Comparison of ENCODE assay signal across 10 cellular contexts in the genomic region with DNA sequence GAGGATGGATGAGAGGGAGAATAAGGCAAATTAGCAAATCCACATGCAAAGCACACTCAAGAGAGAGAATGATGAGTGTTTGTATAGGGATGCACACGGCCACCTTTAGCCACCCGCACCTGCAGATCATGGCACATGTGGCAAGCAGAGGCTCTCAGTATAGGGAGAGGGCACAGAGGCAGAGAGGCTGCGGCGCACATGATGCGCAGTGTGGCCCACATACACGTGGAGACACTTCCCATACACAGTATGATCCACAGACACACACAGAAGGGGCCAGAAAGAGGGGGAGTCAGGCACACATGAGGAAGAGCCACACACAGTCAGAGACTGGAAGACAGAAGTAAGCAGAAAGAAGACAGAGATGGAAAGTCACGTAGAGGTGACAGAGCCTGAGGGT. TPM values are rescaled to one million over a fixed set of nuclear protein-coding genes. Genes with fewer than 3 reads are reported as not detected.
DNase-seq lines count a peak whose midpoint lies in the region; ATAC-seq and TF ChIP-seq lines count a peak whose summit lies in the region.
"Had no signal": no experiment of that assay in that cellular context is flagged by ENCODE, and none has a peak within 500 bp of the region (broad histone marks: within the 10 kb centered on the region; RNA-seq: fewer than 3 reads in every experiment).

No MANE protein-coding gene starts in this region.

- DNase-seq in BJ (ENCODE audit: low read depth) (no peak), DMS79 (lab: John Stamatoyannopoulos, UW) (peak; percentile 52), NCI-H2196 treated with DMSO at 0.1 percent for 48 hours (lab: John Stamatoyannopoulos, UW; ENCODE audit: unreplicated experiment) (peak; percentile 20), SIG-M5 treated with dmso at 0.1 percent for 504 hours (lab: John Stamatoyannopoulos, UW; ENCODE audit: unreplicated experiment) (no peak), GM19240 (ENCODE audit: insufficient read length, low spot score) (no peak)
- DNase-seq in activated CD4-positive, alpha-beta memory T cell treated with anti-CD3 and anti-CD28 coated beads for 36 hours, result no peak
- DNase-seq: amniotic stem cell, MG63 had no signal

- no peak overlapping the region for H3K4me3 Mint-ChIP-seq in activated CD4-positive, alpha-beta memory T cell treated with anti-CD3 and anti-CD28 coated beads for 36 hours

- H3K4me3 ChIP-seq in BJ (ENCODE audit: low read depth, low read length), result 0 out of 2 replicates have a peak overlapping the region, but pooled peaks have one; percentile 13
- H3K4me3 ChIP-seq in endocrine pancreas (ENCODE audit: control insufficient read depth, insufficient read depth, low read length), result peak overlapping the region; percentile 9
- H3K4me3 ChIP-seq: MG63 had no signal

- no peak overlapping the region for H3K27ac Mint-ChIP-seq in activated CD4-positive, alpha-beta memory T cell treated with anti-CD3 and anti-CD28 coated beads for 36 hours

- POLR2A ChIA-PET in BJ (lab: Charles Lee), result no interaction called here
- POLR2A ChIA-PET in activated CD4-positive, alpha-beta memory T cell treated with anti-CD3 and anti-CD28 coated beads for 36 hours (lab: Charles Lee), result no interaction called here

- no peaks in the 10 kb centered on the region for H3K4me1 Mint-ChIP-seq in activated CD4-positive, alpha-beta memory T cell treated with anti-CD3 and anti-CD28 coated beads for 36 hours (ENCODE audit: low read depth)

- peaks cover 5% of the 10 kb centered on the region for H3K36me3 Mint-ChIP-seq in activated CD4-positive, alpha-beta memory T cell treated with anti-CD3 and anti-CD28 coated beads for 36 hours

- no peak overlapping the region for H3K9ac ChIP-seq in endocrine pancreas (ENCODE audit: control insufficient read depth, insufficient read depth, low read length)

- CTCF ChIA-PET in BJ (lab: Yijun Ruan, JAX), result no interaction called here
- CTCF ChIA-PET in activated CD4-positive, alpha-beta memory T cell treated with anti-CD3 and anti-CD28 coated beads for 36 hours (lab: Charles Lee), result interaction anchor here (1.0 kb wide), 1 partner anchor 108 kb away, joined by 3 read pairs; no protein-coding TSS in a partner anchor

- intact Hi-C loops in activated CD4-positive, alpha-beta memory T cell treated with anti-CD3 and anti-CD28 coated beads for 36 hours (cut with micrococcal nuclease), result no loop called here

- TF ChIP-seq CTCF in BJ (IDR thresholded peaks at IDR 0.05; ENCODE audit: insufficient read depth, low read depth, low read length), result no peak

- H3K27me3 ChIP-seq in BJ (ENCODE audit: control insufficient read depth, insufficient read depth, low read length), result no peaks in the 10 kb centered on the region
- H3K27me3 ChIP-seq in endocrine pancreas (ENCODE audit: control insufficient read depth, insufficient read depth, low read length), result no peaks in the 10 kb centered on the region
- H3K27me3 ChIP-seq: MG63 had no signal

- no peak for ATAC-seq in HG03442 (IDR thresholded peaks at IDR 0.05; ENCODE audit: unreplicated experiment)

- H3K36me3 ChIP-seq in BJ (ENCODE audit: control insufficient read depth, insufficient read depth, low read length) (peaks cover 7% of the 10 kb centered on the region), endocrine pancreas (ENCODE audit: control insufficient read depth, insufficient read depth, low read length) (no peaks in the 10 kb centered on the region)

- no peaks in the 10 kb centered on the region for H3K9me3 Mint-ChIP-seq in activated CD4-positive, alpha-beta memory T cell treated with anti-CD3 and anti-CD28 coated beads for 36 hours

- no peaks in the 10 kb centered on the region for H3K9me3 ChIP-seq in endocrine pancreas (ENCODE audit: control insufficient read depth, low read length)
- H3K9me3 ChIP-seq: MG63 had no signal

- peaks cover 11% of the 10 kb centered on the region for H3K4me1 ChIP-seq in endocrine pancreas (ENCODE audit: control insufficient read depth, insufficient read depth, low read length)

- no peaks in the 10 kb centered on the region for H3K27me3 Mint-ChIP-seq in activated CD4-positive, alpha-beta memory T cell treated with anti-CD3 and anti-CD28 coated beads for 36 hours

RNA-seq across cellular contexts. Expression of a gene that starts 6.5 kb away (rescaled TPM):
- polyA plus RNA-seq in BJ (2011; rRNA removed), result 43.5 and 49.1 TPM in 2 replicates
- 67.4 and 108 TPM in 2 replicates for polyA minus RNA-seq in BJ (2011; rRNA and poly(A)+ RNA removed)
- total RNA-seq in activated CD4-positive, alpha-beta memory T cell treated with anti-CD3 and anti-CD28 coated beads for 36 hours, result 100 to 1,000 TPM; 120 to 133 TPM

RNA-seq across cellular contexts. Expression of a gene that starts 24.3 kb away (rescaled TPM):
- 6.7 and 7.9 TPM in 2 replicates for polyA plus RNA-seq in BJ (2011; rRNA removed)
- 6.3 and 9.3 TPM in 2 replicates for polyA minus RNA-seq in BJ (2011; rRNA and poly(A)+ RNA removed)
- 1 to 10 TPM; 6.0 to 6.9 TPM for total RNA-seq in activated CD4-positive, alpha-beta memory T cell treated with anti-CD3 and anti-CD28 coated beads for 36 hours

RNA-seq across cellular contexts. Expression of a gene that starts 24.7 kb away (rescaled TPM):
- 74.9 and 82.7 TPM in 2 replicates for polyA plus RNA-seq in BJ (2011; rRNA removed)
- 20.8 and 34.3 TPM in 2 replicates for polyA minus RNA-seq in BJ (2011; rRNA and poly(A)+ RNA removed)
- total RNA-seq in activated CD4-positive, alpha-beta memory T cell treated with anti-CD3 and anti-CD28 coated beads for 36 hours, result 10 to 100 TPM; 68.2 to 74.7 TPM

RNA-seq across cellular contexts. Expression of a gene that starts 27.2 kb away (rescaled TPM):
- polyA plus RNA-seq in BJ (2011; rRNA removed), result 0.25 and 0.29 TPM in 2 replicates
- polyA minus RNA-seq in BJ (2011; rRNA and poly(A)+ RNA removed), result not detected in 2 replicates
- total RNA-seq in activated CD4-positive, alpha-beta memory T cell treated with anti-CD3 and anti-CD28 coated beads for 36 hours, result 1 to 10 TPM; 2.2 to 2.4 TPM

RNA-seq across cellular contexts. Expression of a gene that starts 34.0 kb away (rescaled TPM):
- polyA plus RNA-seq in BJ (2011; rRNA removed), result 2.2 and 2.9 TPM in 2 replicates
- 0.62 and 1.00 TPM in 2 replicates for polyA minus RNA-seq in BJ (2011; rRNA and poly(A)+ RNA removed)
- total RNA-seq in activated CD4-positive, alpha-beta memory T cell treated with anti-CD3 and anti-CD28 coated beads for 36 hours, result 1 to 10 TPM; 2.7 to 3.3 TPM

Comparison
In these comparisons a context has a peak if more than half of its experiments do, and no peak if none do; other contexts are left out.
1. DNase-seq: peak in DMS79 (single experiment) and NCI-H2196 treated with DMSO at 0.1 percent for 48 hours (single experiment); none in BJ (single experiment), SIG-M5 treated with dmso at 0.1 percent for 504 hours (single experiment), GM19240 (single experiment) and activated CD4-positive, alpha-beta memory T cell treated with anti-CD3 and anti-CD28 coated beads for 36 hours (single experiment).